Comparison of ENCODE assay signal across 1 cellular context in the genomic region with DNA sequence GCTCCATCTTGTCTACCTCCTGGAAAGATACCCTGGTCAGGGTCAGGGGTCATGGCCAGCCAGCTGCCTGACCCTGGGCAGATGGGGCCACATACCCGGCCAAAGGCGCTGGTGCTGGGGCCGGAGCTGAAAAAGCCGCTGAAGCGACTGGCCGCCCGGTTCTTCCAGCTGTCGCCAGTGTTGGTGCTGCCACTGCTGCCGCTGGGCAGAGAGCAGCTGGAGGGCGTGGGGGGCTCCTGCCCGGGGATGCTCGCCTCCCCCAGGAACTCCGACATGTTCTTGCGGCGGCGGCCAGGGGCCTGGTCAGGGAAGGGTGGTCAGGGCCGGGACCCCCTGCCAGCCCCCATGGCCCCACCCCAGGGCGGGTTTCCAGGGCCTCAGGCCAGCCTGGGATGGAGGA.
TF ChIP-seq lines count a peak whose summit lies in the region.

No MANE protein-coding gene starts in this region.

TF ChIP-seq in H1, 55 proteins besides CTCF, POLR2A, EP300 and RAD21:
- TF ChIP-seq CBX8 (IDR thresholded peaks at IDR 0.05; ENCODE audit: borderline replicate concordance, low read depth, low read length) (no peak), EZH2 (IDR thresholded peaks at IDR 0.05; ENCODE audit: low read depth, low read length, severe bottlenecking) (no peak), EGR1 (IDR thresholded peaks at IDR 0.05; ENCODE audit: borderline replicate concordance, low read depth, low read length) (no peak), CHD2 (IDR thresholded peaks at IDR 0.05; ENCODE audit: low read length) (no peak), KDM5A (IDR thresholded peaks at IDR 0.05; ENCODE audit: low read length) (no peak), YY1 (IDR thresholded peaks at IDR 0.05; ENCODE audit: low read depth, low read length) (no peak), POU5F1 (IDR thresholded peaks at IDR 0.05; ENCODE audit: low read depth, low read length) (no peak)
- TF ChIP-seq, protein P1, sequence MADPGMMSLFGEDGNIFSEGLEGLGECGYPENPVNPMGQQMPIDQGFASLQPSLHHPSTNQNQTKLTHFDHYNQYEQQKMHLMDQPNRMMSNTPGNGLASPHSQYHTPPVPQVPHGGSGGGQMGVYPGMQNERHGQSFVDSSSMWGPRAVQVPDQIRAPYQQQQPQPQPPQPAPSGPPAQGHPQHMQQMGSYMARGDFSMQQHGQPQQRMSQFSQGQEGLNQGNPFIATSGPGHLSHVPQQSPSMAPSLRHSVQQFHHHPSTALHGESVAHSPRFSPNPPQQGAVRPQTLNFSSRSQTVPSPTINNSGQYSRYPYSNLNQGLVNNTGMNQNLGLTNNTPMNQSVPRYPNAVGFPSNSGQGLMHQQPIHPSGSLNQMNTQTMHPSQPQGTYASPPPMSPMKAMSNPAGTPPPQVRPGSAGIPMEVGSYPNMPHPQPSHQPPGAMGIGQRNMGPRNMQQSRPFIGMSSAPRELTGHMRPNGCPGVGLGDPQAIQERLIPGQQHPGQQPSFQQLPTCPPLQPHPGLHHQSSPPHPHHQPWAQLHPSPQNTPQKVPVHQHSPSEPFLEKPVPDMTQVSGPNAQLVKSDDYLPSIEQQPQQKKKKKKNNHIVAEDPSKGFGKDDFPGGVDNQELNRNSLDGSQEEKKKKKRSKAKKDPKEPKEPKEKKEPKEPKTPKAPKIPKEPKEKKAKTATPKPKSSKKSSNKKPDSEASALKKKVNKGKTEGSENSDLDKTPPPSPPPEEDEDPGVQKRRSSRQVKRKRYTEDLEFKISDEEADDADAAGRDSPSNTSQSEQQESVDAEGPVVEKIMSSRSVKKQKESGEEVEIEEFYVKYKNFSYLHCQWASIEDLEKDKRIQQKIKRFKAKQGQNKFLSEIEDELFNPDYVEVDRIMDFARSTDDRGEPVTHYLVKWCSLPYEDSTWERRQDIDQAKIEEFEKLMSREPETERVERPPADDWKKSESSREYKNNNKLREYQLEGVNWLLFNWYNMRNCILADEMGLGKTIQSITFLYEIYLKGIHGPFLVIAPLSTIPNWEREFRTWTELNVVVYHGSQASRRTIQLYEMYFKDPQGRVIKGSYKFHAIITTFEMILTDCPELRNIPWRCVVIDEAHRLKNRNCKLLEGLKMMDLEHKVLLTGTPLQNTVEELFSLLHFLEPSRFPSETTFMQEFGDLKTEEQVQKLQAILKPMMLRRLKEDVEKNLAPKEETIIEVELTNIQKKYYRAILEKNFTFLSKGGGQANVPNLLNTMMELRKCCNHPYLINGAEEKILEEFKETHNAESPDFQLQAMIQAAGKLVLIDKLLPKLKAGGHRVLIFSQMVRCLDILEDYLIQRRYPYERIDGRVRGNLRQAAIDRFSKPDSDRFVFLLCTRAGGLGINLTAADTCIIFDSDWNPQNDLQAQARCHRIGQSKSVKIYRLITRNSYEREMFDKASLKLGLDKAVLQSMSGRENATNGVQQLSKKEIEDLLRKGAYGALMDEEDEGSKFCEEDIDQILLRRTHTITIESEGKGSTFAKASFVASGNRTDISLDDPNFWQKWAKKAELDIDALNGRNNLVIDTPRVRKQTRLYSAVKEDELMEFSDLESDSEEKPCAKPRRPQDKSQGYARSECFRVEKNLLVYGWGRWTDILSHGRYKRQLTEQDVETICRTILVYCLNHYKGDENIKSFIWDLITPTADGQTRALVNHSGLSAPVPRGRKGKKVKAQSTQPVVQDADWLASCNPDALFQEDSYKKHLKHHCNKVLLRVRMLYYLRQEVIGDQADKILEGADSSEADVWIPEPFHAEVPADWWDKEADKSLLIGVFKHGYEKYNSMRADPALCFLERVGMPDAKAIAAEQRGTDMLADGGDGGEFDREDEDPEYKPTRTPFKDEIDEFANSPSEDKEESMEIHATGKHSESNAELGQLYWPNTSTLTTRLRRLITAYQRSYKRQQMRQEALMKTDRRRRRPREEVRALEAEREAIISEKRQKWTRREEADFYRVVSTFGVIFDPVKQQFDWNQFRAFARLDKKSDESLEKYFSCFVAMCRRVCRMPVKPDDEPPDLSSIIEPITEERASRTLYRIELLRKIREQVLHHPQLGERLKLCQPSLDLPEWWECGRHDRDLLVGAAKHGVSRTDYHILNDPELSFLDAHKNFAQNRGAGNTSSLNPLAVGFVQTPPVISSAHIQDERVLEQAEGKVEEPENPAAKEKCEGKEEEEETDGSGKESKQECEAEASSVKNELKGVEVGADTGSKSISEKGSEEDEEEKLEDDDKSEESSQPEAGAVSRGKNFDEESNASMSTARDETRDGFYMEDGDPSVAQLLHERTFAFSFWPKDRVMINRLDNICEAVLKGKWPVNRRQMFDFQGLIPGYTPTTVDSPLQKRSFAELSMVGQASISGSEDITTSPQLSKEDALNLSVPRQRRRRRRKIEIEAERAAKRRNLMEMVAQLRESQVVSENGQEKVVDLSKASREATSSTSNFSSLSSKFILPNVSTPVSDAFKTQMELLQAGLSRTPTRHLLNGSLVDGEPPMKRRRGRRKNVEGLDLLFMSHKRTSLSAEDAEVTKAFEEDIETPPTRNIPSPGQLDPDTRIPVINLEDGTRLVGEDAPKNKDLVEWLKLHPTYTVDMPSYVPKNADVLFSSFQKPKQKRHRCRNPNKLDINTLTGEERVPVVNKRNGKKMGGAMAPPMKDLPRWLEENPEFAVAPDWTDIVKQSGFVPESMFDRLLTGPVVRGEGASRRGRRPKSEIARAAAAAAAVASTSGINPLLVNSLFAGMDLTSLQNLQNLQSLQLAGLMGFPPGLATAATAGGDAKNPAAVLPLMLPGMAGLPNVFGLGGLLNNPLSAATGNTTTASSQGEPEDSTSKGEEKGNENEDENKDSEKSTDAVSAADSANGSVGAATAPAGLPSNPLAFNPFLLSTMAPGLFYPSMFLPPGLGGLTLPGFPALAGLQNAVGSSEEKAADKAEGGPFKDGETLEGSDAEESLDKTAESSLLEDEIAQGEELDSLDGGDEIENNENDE (IDR thresholded peaks at IDR 0.05; ENCODE audit: insufficient replicate concordance, low read length), result no peak
